ENCODE assay signal across 2 cellular contexts in the genomic region with DNA sequence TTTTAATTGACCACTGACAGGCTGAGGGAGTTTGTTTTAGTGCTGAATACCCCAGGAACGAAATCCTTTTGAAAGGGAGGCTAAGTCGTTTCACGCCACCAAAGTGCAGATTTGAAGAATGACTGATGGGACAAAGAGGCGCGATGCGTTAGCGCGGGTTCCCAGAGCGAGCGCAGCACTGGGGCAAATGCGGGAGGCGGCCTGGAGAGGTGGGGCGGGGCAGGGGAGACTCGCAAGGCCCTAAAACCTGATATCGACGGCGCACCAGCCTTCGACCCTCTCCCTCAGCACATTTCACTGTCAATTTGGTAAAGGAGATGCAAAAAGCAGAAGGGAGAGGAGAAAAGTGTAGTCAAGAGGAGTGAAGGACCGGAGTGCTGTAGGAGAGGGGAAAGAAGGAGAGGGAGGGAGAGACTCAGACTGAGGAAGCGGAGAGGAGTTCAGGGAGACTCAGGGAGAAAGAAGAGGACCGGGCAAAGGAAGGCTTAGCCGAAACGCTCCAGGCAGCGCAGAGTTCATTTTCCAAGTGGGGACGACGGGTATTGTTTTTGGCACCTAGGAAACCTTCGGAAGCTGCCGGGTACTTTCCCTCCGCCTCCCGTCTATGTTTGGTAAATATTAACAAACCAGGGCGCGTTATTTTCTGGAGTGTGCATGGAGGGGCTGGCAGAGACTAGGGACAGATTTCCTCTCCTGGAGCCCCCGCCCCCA.
TF ChIP-seq lines count a peak whose summit lies in the region.

No MANE protein-coding gene starts in this region.

TF ChIP-seq in liver, 16 proteins besides CTCF, POLR2A, EP300 and RAD21:
- TF ChIP-seq NR2F2 (IDR thresholded peaks at IDR 0.05) (no peak), ATF3 (IDR thresholded peaks at IDR 0.05) (no peak), SP1 (IDR thresholded peaks at IDR 0.05) (no peak), EGR1 (IDR thresholded peaks at IDR 0.05; ENCODE audit: low read depth in 2 of 2) (no peak), YY1 (IDR thresholded peaks at IDR 0.05) (no peak), HNF4G (IDR thresholded peaks at IDR 0.05) (no peak), FOXA1 (IDR thresholded peaks at IDR 0.05) (no peak), RXRA (IDR thresholded peaks at IDR 0.05) (no peak)
TF ChIP-seq in liver: peak in this region for 0.

TF ChIP-seq in HepG2, 621 proteins besides CTCF, POLR2A, EP300 and RAD21:
- TF ChIP-seq GATA4 (IDR thresholded peaks at IDR 0.05; ENCODE audit: borderline replicate concordance, low read depth) (no peak), ZNF883 (CRISPR knock-in tag; IDR thresholded peaks at IDR 0.05; ENCODE audit: not compliant biosample characterization) (no peak), SKI (IDR thresholded peaks at IDR 0.05; ENCODE audit: partially characterized antibody) (no peak), ATF3 (CRISPR knock-in tag; IDR thresholded peaks at IDR 0.05) (no peak), BATF2 (CRISPR knock-in tag; IDR thresholded peaks at IDR 0.05) (no peak)
- TF ChIP-seq, protein P1, sequence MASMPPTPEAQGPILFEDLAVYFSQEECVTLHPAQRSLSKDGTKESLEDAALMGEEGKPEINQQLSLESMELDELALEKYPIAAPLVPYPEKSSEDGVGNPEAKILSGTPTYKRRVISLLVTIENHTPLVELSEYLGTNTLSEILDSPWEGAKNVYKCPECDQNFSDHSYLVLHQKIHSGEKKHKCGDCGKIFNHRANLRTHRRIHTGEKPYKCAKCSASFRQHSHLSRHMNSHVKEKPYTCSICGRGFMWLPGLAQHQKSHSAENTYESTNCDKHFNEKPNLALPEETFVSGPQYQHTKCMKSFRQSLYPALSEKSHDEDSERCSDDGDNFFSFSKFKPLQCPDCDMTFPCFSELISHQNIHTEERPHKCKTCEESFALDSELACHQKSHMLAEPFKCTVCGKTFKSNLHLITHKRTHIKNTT (CRISPR knock-in tag; IDR thresholded peaks at IDR 0.05), result no peak
